Comparison of ENCODE assay signal across 9 cellular contexts in the genomic region with DNA sequence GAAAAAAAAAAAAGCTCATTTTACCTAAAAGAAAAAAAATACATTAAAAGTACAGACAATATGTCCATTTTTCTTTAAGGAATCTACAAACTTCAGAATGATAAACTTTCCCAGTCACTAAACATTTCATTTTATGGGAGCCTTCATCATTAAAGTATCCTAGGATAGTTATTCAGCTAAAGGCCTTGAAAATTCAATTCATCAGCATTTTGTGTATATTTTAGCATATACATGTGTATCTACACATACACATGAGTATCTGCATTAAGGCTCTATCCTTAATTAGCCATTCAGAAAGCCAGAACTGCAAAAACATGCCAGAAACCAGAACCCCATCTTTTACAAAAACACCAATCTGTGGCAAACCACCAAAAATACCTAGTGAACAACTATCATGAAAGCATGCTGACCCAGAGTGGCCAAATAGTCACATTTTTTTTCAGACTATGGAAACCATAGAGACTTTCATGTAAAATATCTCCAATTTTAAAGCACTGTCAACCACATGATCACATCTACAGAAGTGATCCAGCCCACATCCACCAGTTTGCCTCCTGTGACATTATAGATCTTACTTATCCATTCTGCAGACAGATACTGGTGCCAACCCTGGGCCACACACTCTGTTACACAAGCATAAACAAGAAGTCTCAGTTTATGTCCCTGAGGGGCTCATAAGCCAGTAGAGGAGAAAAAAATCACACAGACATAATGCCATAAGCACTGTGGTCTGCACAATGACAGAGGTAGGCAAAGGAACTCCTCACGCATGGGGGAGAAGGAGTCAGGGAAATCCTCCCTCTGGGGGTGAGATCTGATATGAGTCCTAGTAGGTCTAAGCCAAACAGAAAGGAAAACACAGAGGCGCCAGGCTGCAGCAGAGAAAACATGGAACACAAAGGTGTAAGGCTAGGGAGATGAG.
A peak's percentile ranks its signal among the peaks of the same experiment; 100 is the strongest.
DNase-seq lines count a peak whose midpoint lies in the region; ATAC-seq lines count a peak whose summit lies in the region.
"Had no signal": no experiment of that assay in that cellular context is flagged by ENCODE, and none has a peak within 500 bp of the region (broad histone marks: within the 10 kb centered on the region; RNA-seq: fewer than 3 reads in every experiment).

No MANE protein-coding gene starts in this region.

- peak; percentile 47 for ATAC-seq in HG03460 (IDR thresholded peaks at IDR 0.05; ENCODE audit: unreplicated experiment)
- ATAC-seq in stimulated activated naive CD8-positive, alpha-beta T cell treated with anti-CD3 and anti-CD28 coated beads, Interleukin-15, amount 100 ng/mL, for 72 hours = peak; percentile 89

- no peaks in the 10 kb centered on the region for H3K9me3 Mint-ChIP-seq in activated naive CD8-positive, alpha-beta T cell (ENCODE audit: low read depth)
- no peaks in the 10 kb centered on the region for H3K9me3 Mint-ChIP-seq in activated naive CD8-positive, alpha-beta T cell treated with anti-CD3 and anti-CD28 coated beads for 36 hours
- no peaks in the 10 kb centered on the region for H3K9me3 Mint-ChIP-seq in stimulated activated naive CD8-positive, alpha-beta T cell treated with anti-CD3 and anti-CD28 coated beads, Interleukin-15, amount 100 ng/mL, for 72 hours

- H3K4me1 Mint-ChIP-seq in activated naive CD8-positive, alpha-beta T cell (ENCODE audit: low read depth) = peaks cover 56% of the 10 kb centered on the region
- peaks cover 51% of the 10 kb centered on the region for H3K4me1 Mint-ChIP-seq in activated naive CD8-positive, alpha-beta T cell treated with anti-CD3 and anti-CD28 coated beads for 36 hours
- H3K4me1 Mint-ChIP-seq in stimulated activated naive CD8-positive, alpha-beta T cell treated with anti-CD3 and anti-CD28 coated beads, Interleukin-15, amount 100 ng/mL, for 72 hours = peaks cover 58% of the 10 kb centered on the region

- DNase-seq in activated naive CD8-positive, alpha-beta T cell treated with anti-CD3 and anti-CD28 coated beads for 36 hours = no peak
- DNase-seq in astrocyte of the hippocampus (ENCODE audit: low read depth, low spot score) (peak; percentile 8), NCI-H187 (lab: John Stamatoyannopoulos, UW) (no peak), glomerular visceral epithelial cell (ENCODE audit: extremely low spot score) (no peak), AG08395 (ENCODE audit: low spot score) (no peak)
- peak in 1 of 2 donors; percentile 30 for DNase-seq in stimulated activated naive CD8-positive, alpha-beta T cell treated with anti-CD3 and anti-CD28 coated beads, Interleukin-15, amount 100 ng/mL, for 72 hours
- DNase-seq: activated CD4-positive, alpha-beta T cell treated with anti-CD3 and anti-CD28 coated beads for 4 hours had no signal

- peak overlapping the region; percentile 30 for H3K27ac Mint-ChIP-seq in activated naive CD8-positive, alpha-beta T cell
- no peak overlapping the region for H3K27ac Mint-ChIP-seq in activated naive CD8-positive, alpha-beta T cell treated with anti-CD3 and anti-CD28 coated beads for 36 hours
- H3K27ac Mint-ChIP-seq in stimulated activated naive CD8-positive, alpha-beta T cell treated with anti-CD3 and anti-CD28 coated beads, Interleukin-15, amount 100 ng/mL, for 72 hours = no peak overlapping the region

- peaks cover 4% of the 10 kb centered on the region for H3K36me3 Mint-ChIP-seq in activated naive CD8-positive, alpha-beta T cell
- peaks cover 3% of the 10 kb centered on the region for H3K36me3 Mint-ChIP-seq in activated naive CD8-positive, alpha-beta T cell treated with anti-CD3 and anti-CD28 coated beads for 36 hours

- no peak overlapping the region for H3K4me3 Mint-ChIP-seq in activated naive CD8-positive, alpha-beta T cell
- H3K4me3 Mint-ChIP-seq in activated naive CD8-positive, alpha-beta T cell treated with anti-CD3 and anti-CD28 coated beads for 36 hours = no peak overlapping the region
- peak overlapping the region in 1 of 2 donors; percentile 11 for H3K4me3 Mint-ChIP-seq in stimulated activated naive CD8-positive, alpha-beta T cell treated with anti-CD3 and anti-CD28 coated beads, Interleukin-15, amount 100 ng/mL, for 72 hours

- no peaks in the 10 kb centered on the region for H3K27me3 Mint-ChIP-seq in activated naive CD8-positive, alpha-beta T cell
- no peaks in the 10 kb centered on the region for H3K27me3 Mint-ChIP-seq in activated naive CD8-positive, alpha-beta T cell treated with anti-CD3 and anti-CD28 coated beads for 36 hours
- no peaks in the 10 kb centered on the region for H3K27me3 Mint-ChIP-seq in stimulated activated naive CD8-positive, alpha-beta T cell treated with anti-CD3 and anti-CD28 coated beads, Interleukin-15, amount 100 ng/mL, for 72 hours
